ENCODE assay signal across 14 cellular contexts in genomic region chr11:69764918-69765317, GRCh38. TPM values are rescaled to one million over a fixed set of nuclear protein-coding genes. Genes with fewer than 3 reads are reported as not detected.
"Had no signal": no experiment of that assay in that cellular context is flagged by ENCODE, and none has a peak within 500 bp of the region (broad histone marks: within the 10 kb centered on the region; RNA-seq: fewer than 3 reads in every experiment).

No MANE protein-coding gene starts in this region.

RNA-seq across cellular contexts. Expression of gene FGF4, which starts 10.2 kb away (rescaled TPM):
- total RNA-seq: stomach, subcutaneous adipose tissue, suprapubic skin, temporal lobe, thoracic aorta, thyroid gland, transverse colon, upper lobe of left lung, upper lobe of right lung, ureter, urinary bladder, uterus, vagina had no signal
- polyA plus RNA-seq: stomach, urinary bladder had no signal

RNA-seq across cellular contexts. Expression of gene FGF3, which starts 54.3 kb away (rescaled TPM):
- total RNA-seq: stomach, subcutaneous adipose tissue, suprapubic skin, temporal lobe, thoracic aorta, thyroid gland, tibial nerve, transverse colon, upper lobe of left lung, upper lobe of right lung, ureter, urinary bladder, uterus, vagina had no signal
- polyA plus RNA-seq: stomach, urinary bladder had no signal
